Comparison of ENCODE assay signal across 14 cellular contexts in the genomic region with DNA sequence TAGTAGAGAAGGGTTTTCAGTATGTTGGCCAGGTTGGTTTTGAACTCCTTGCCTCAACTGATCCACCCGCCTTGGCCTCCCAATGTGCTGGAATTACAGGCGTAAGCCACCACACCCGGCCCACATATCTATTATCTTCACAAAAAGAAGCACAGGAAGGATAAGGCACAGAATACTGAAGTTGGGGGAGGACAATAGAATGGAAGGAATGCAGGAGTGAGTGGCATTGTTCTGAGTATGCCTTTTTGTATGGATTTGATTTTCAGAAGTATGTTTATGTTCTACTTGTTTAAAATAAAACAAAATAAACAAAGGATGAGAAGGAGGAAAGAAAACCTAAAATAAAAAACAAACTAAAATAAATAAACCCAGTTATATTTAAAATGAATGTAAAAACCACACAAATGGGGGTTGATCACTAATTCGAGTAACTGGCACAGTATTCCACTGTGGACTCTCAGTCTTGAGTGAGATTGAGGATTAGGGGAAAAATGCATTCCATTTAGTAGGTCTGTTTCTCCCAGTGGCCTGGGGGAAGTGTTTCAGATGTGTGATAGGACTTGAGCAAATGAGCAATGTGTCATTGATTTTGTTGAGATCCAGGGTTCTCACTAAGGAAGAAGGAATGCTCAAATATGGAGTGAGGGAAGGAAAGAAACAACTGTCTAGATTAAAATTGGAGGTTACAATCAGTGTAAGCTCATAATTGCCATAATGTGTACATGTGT.
"Had no signal": no experiment of that assay in that cellular context is flagged by ENCODE, and none has a peak within 500 bp of the region (broad histone marks: within the 10 kb centered on the region; RNA-seq: fewer than 3 reads in every experiment).

No MANE protein-coding gene starts in this region.

- ATAC-seq: activated naive CD8-positive, alpha-beta T cell treated with anti-CD3 and anti-CD28 coated beads, Interleukin-2, amount 50 U/mL, for 24 hours; left cardiac atrium; natural killer cell; stimulated activated effector memory CD8-positive, alpha-beta T cell treated with anti-CD3 and anti-CD28 coated beads, Interleukin-12 subunit alpha, Interleukin-12 subunit beta, amount 100 ng/mL, for 72 hours had no signal

- H3K4me1 ChIP-seq: right atrium auricular region had no signal

- H3K36me3 ChIP-seq: right atrium auricular region, tibial nerve had no signal

- H3K27me3 ChIP-seq: right atrium auricular region, tibial nerve had no signal

- H3K27ac ChIP-seq: coronary artery, right atrium auricular region, tibial nerve had no signal

- H3K4me3 ChIP-seq: coronary artery, right atrium auricular region, tibial nerve had no signal

- H3K9me3 ChIP-seq: right atrium auricular region, tibial nerve had no signal

- DNase-seq: activated B cell treated with CpG ODN at 0.5 μM for 24 hours; activated CD4-positive, alpha-beta T cell treated with anti-CD3 and anti-CD28 coated beads, Interleukin-2, amount 10 ng/mL, durations not matched to agents 24 days and 14 days; activated naive CD4-positive, alpha-beta T cell treated with Interleukin-2 at 50 U/mL for 16 hours; activated naive CD8-positive, alpha-beta T cell treated with anti-CD3 and anti-CD28 coated beads, Interleukin-2, amount 50 U/mL, for 24 hours; central memory CD4-positive, alpha-beta T cell; effector CD8-positive, alpha-beta T cell; hypothalamus; left cardiac atrium; natural killer cell; nucleus accumbens had no signal
